9 cellular contexts compared by ENCODE assay signal in the genomic region with DNA sequence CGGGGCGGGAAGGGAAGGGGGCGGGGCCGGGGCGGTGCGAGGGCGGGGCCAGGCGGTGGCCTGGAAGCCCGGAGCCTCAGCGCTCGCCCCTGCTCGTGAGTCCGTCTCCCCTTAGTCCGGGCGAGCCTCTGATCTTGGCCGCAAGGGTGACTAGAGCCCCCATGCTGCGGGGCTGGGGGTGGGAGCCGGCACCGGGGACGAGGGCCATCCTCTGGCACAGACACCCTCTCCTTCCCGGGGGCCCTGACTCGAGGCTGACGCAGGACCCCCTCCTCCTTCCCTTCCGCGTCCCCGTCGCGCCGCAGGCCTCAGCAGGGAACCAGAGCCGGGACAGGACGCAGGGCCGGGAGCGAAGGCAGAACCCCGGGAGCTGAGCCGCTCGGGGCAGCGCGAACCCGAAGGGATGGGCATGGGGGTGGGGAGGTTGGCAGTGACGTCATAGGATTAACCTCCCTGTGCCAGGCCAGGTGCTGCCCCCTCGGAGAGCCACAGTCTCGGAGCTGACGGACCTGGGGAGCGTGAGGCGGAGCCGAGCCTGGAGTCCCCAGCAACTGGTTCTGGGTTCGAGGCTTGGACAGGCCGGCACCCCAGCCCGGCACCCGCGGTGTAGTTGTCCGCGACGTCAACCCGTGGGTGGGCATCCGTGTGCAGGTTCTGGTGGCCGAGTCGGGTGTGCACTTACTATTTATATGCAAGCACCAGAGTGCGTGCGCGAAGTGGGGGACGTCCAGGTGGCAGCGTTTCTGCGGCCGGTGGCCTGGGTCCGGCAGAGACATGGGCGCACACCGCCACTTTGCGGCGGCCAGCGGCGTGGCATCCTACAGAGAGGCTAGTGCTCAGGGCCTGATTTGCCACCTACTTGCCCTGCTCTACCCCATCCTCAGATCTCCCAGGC. TPM values are rescaled to one million over a fixed set of nuclear protein-coding genes. Genes with fewer than 3 reads are reported as not detected.
A peak's percentile ranks its signal among the peaks of the same experiment; 100 is the strongest.
DNase-seq lines count a peak whose midpoint lies in the region; FAIRE-seq and TF ChIP-seq lines count a peak whose summit lies in the region.
"Had no signal": no experiment of that assay in that cellular context is flagged by ENCODE, and none has a peak within 500 bp of the region (broad histone marks: within the 10 kb centered on the region; RNA-seq: fewer than 3 reads in every experiment).

No MANE protein-coding gene starts in this region.

- peak overlapping the region; percentile 96 for H3K27ac ChIP-seq in parathyroid adenoma

- peak overlapping the region; percentile 83 for H3K4me3 ChIP-seq in adipocyte (ENCODE audit: low read length)
- peak overlapping the region; percentile 91 for H3K4me3 ChIP-seq in parathyroid adenoma (ENCODE audit: low read depth, low read length)

- peak overlapping the region; percentile 100 for H3K4me2 ChIP-seq in parathyroid adenoma (ENCODE audit: low read length)

- FAIRE-seq in urothelium cell line (lab: Jason Lieb, UNC) = no peak
- FAIRE-seq: G401.6 had no signal

- H3K9me3 ChIP-seq in adipocyte (ENCODE audit: control insufficient read depth, low read length) (no peaks in the 10 kb centered on the region), parathyroid adenoma (ENCODE audit: control insufficient read depth, low read length) (no peaks in the 10 kb centered on the region)

- no peaks in the 10 kb centered on the region for H3K27me3 ChIP-seq in adipocyte (replicated peaks; ENCODE audit: control insufficient read depth, insufficient read depth, low read length)
- H3K27me3 ChIP-seq in parathyroid adenoma (ENCODE audit: control insufficient read depth, insufficient read depth, low read length) = no peaks in the 10 kb centered on the region

- H3K9ac ChIP-seq in adipocyte (ENCODE audit: low read length) (peak overlapping the region; percentile 92), parathyroid adenoma (peak overlapping the region; percentile 71)

- no peaks in the 10 kb centered on the region for H3K79me2 ChIP-seq in parathyroid adenoma

- intact Hi-C loops in cardiac septum (cut with DNase I) = loop anchor here (5.0 kb wide), 2 partner anchors 36 to 356 kb away; no protein-coding TSS in a partner anchor

- H3K36me3 ChIP-seq in adipocyte (ENCODE audit: control insufficient read depth, insufficient read depth, low read length, severe bottlenecking) = no peaks in the 10 kb centered on the region
- H3K36me3 ChIP-seq in parathyroid adenoma (ENCODE audit: control insufficient read depth, insufficient read depth, low read length) = no peaks in the 10 kb centered on the region

- H2AFZ ChIP-seq in parathyroid adenoma = peak overlapping the region; percentile 98

- H3K4me1 ChIP-seq in adipocyte (ENCODE audit: control insufficient read depth, insufficient read depth, low read length) (peaks cover 39% of the 10 kb centered on the region), parathyroid adenoma (peaks cover 10% of the 10 kb centered on the region)

- peak; percentile 79 for TF ChIP-seq CTCF in parathyroid adenoma (IDR thresholded peaks at IDR 0.05)

- DNase-seq in NCI-H2081 (lab: John Stamatoyannopoulos, UW) (peak; percentile 66 to 75), NCI-H2081 treated with DMSO at 0.1 percent for 48 hours (lab: John Stamatoyannopoulos, UW) (no peak), M059J (ENCODE audit: low read depth) (peak; percentile 74), SKM-1 treated with dmso at 0.1 percent for 144 hours (lab: John Stamatoyannopoulos, UW; ENCODE audit: unreplicated experiment) (peak; percentile 77), adipocyte (ENCODE audit: low read depth) (peak; percentile 91), cardiac septum (ENCODE audit: low spot score) (peak; percentile 94), urothelium cell line (ENCODE audit: low spot score) (peak; percentile 91)

RNA-seq across cellular contexts. Expression of a gene that starts 0.5 kb away (rescaled TPM):
- 31.2 and 36.3 TPM in 2 replicates for total RNA-seq in M059J (2014; rRNA removed; shearing (Covaris generic))
- 87.6 TPM for total RNA-seq in cardiac septum

RNA-seq across cellular contexts. Expression of a gene that starts 2.7 kb away (rescaled TPM):
- total RNA-seq in M059J (2014; rRNA removed; shearing (Covaris generic)) = 1.5 and 3.7 TPM in 2 replicates
- 6.4 TPM for total RNA-seq in cardiac septum

RNA-seq across cellular contexts. Expression of a gene that starts 15.5 kb away (rescaled TPM):
- total RNA-seq in M059J (2014; rRNA removed; shearing (Covaris generic)) = 3.4 and 8.0 TPM in 2 replicates
- total RNA-seq in cardiac septum = 19.8 TPM

RNA-seq across cellular contexts. Expression of a gene that starts 28.9 kb away (rescaled TPM):
- total RNA-seq in M059J (2014; rRNA removed; shearing (Covaris generic)) = 3.2 and 7.0 TPM in 2 replicates
- total RNA-seq in cardiac septum = 3.3 TPM
